2 cellular contexts compared by ENCODE assay signal in genomic region chr12:49342914-49343731, GRCh38.
TF ChIP-seq lines count a peak whose summit lies in the region.

No MANE protein-coding gene starts in this region.

TF ChIP-seq in A549, 52 proteins besides CTCF, POLR2A, EP300 and RAD21 (continued from another document):
- 0 out of 2 replicates have a peak, but pooled peaks have one; percentile 6 for TF ChIP-seq HOXB5 (CRISPR knock-in tag; IDR thresholded peaks at IDR 0.05)

TF ChIP-seq in GM23338, 12 proteins besides CTCF, POLR2A, EP300 and RAD21 (continued from another document):
- TF ChIP-seq ZNF462 (CRISPR knock-in tag; IDR thresholded peaks at IDR 0.05) = no peak
- TF ChIP-seq JUNB (IDR thresholded peaks at IDR 0.05; ENCODE audit: unreplicated experiment) = no peak
- TF ChIP-seq EZH2 (IDR thresholded peaks at IDR 0.05; ENCODE audit: low read depth, unreplicated experiment) = peak; percentile 74
- TF ChIP-seq ZNF331 (CRISPR knock-in tag; IDR thresholded peaks at IDR 0.05; ENCODE audit: low read depth) = no peak
